In genomic region chr2:104938226-104938941, GRCh38 we compare ENCODE assay signal across 11 cellular contexts.
DNase-seq lines count a peak whose midpoint lies in the region; ATAC-seq, FAIRE-seq and TF ChIP-seq lines count a peak whose summit lies in the region.
"Had no signal": no experiment of that assay in that cellular context is flagged by ENCODE, and none has a peak within 500 bp of the region (broad histone marks: within the 10 kb centered on the region; RNA-seq: fewer than 3 reads in every experiment).

No MANE protein-coding gene starts in this region.

- in situ Hi-C loops in GM12878 (cut with MboI) = no loop called here

- TF ChIP-seq RAD21 in GM12878 (IDR thresholded peaks at IDR 0.05; ENCODE audit: insufficient read depth, low read depth, low read length) = no peak

- 0% methylated on average over 10 of the region's 10 CpGs for WGBS in GM12878 (ENCODE audit: insufficient coverage, insufficient replicate concordance, low lambda C conversion rate, missing lambda C conversion rate)

- POLR2A ChIA-PET in GM12878 (lab: Charles Lee) = no interaction called here

- H3K27ac ChIP-seq in DOHH2 (ENCODE audit: low read depth, low read length) = no peak overlapping the region
- no peak overlapping the region for H3K27ac ChIP-seq in GM12878 (ENCODE audit: control insufficient read depth, insufficient read depth)
- H3K27ac ChIP-seq in uterus = no peak overlapping the region
- H3K27ac ChIP-seq: parathyroid adenoma, stomach had no signal

- H3K27me3 ChIP-seq in DOHH2 (ENCODE audit: control insufficient read depth, low read length) = 0 out of 2 replicates have a peak, but pooled peaks cover 6% of the 10 kb centered on the region
- H3K27me3 ChIP-seq in GM12878 (replicated peaks in 1 of 2; ENCODE audit: control insufficient read depth in 2 of 2, insufficient read depth in 2 of 2, low read length in 1 of 2) = peaks cover 1 to 2% of the 10 kb centered on the region in 2 experiments; a peak in 2 of 4 replicates
- H3K27me3 ChIP-seq in uterus = no peaks in the 10 kb centered on the region
- H3K27me3 ChIP-seq: stomach had no signal

- H3K9me3 ChIP-seq in DOHH2 (ENCODE audit: control insufficient read depth, insufficient read depth, low read length) (no peaks in the 10 kb centered on the region), GM12878 (replicated peaks; ENCODE audit: control insufficient read depth, insufficient read depth, low read length) (no peaks in the 10 kb centered on the region), uterus (no peaks in the 10 kb centered on the region)
- H3K9me3 ChIP-seq: stomach had no signal

- peak; percentile 13 for FAIRE-seq in GM12878 (lab: Jason Lieb, UNC)

- no peak overlapping the region for H2AFZ ChIP-seq in GM12878 (ENCODE audit: control insufficient read depth, low read depth, low read length)
- H2AFZ ChIP-seq: parathyroid adenoma had no signal

- no peaks in the 10 kb centered on the region for H3K79me2 ChIP-seq in DOHH2 (ENCODE audit: control insufficient read depth, low read length)
- H3K79me2 ChIP-seq in GM12878 (ENCODE audit: control insufficient read depth, insufficient read depth, low read length) = no peaks in the 10 kb centered on the region
- H3K79me2 ChIP-seq: parathyroid adenoma had no signal

- CTCF ChIA-PET in GM12878 (lab: Yijun Ruan, JAX) = interaction anchor here (0.8 kb wide), 1 partner anchor 38 kb away, joined by 3 read pairs; no protein-coding TSS in a partner anchor

- H3K4me3 ChIP-seq in DOHH2 (ENCODE audit: low read length) (no peak overlapping the region), GM12878 (peak overlapping the region; percentile 8; the same call in 1 of the 2 replicates), uterus (no peak overlapping the region)
- H3K4me3 ChIP-seq: stomach had no signal

- no peaks in the 10 kb centered on the region for H3F3A ChIP-seq in DOHH2 (ENCODE audit: control insufficient read depth, insufficient read depth)

- no peaks in the 10 kb centered on the region for H3K9me2 ChIP-seq in DOHH2 (replicated peaks; ENCODE audit: control insufficient read depth, low read length)

- SMC1A ChIA-PET in GM12878 (lab: Charles Lee; ENCODE audit: uncharacterized antibody, unreplicated experiment) = interaction anchor here (1.2 to 2.7 kb wide), 2 partner anchors 15 to 38 kb away, joined by 6 to 7 read pairs; no protein-coding TSS in a partner anchor

- H3K4me1 ChIP-seq in DOHH2 (ENCODE audit: control insufficient read depth, low read length) (peaks cover 6% of the 10 kb centered on the region), GM12878 (ENCODE audit: control insufficient read depth, insufficient read depth, low read length) (peaks cover 5% of the 10 kb centered on the region), uterus (no peaks in the 10 kb centered on the region)
- H3K4me1 ChIP-seq: parathyroid adenoma had no signal

- intact Hi-C loops in GM12878 (cut with micrococcal nuclease; ENCODE audit: unreplicated experiment) (no loop called here), uterus (cut with DNase I; ENCODE audit: low total_unique reads) (no loop called here)

- TF ChIP-seq CTCF in DOHH2 (IDR thresholded peaks at IDR 0.05; ENCODE audit: low read depth, low read length, poor library complexity, severe bottlenecking) = no peak
- TF ChIP-seq CTCF in GM12878 (IDR thresholded peaks at IDR 0.05 in 2 of 3, conservative IDR thresholded peaks at IDR 0.05 in 1 of 3; ENCODE audit: control insufficient read depth in 2 of 3, extremely low read depth in 1 of 3, insufficient read depth in 1 of 3, low read depth in 3 of 3, low read length in 3 of 3) = no peak
- no peak for TF ChIP-seq CTCF in uterus (IDR thresholded peaks at IDR 0.05)

- TF ChIP-seq EP300 in GM12878 (IDR thresholded peaks at IDR 0.05; ENCODE audit: borderline replicate concordance in 1 of 2, control insufficient read depth in 1 of 2, low read depth in 2 of 2, low read length in 2 of 2) = no peak

- TF ChIP-seq POLR2A in GM12878 (IDR thresholded peaks at IDR 0.05; ENCODE audit: low read depth, low read length) = no peak
- TF ChIP-seq POLR2A in uterus (IDR thresholded peaks at IDR 0.05) = no peak

- BruUV-seq in GM12878 (replicated peaks; lab: Mats Ljungman, UMichigan) = no TSS peak

- DNase-seq in GM12878 (ENCODE audit: low read depth, low spot score) = peak; percentile 13
- no peak for DNase-seq in uterus
- DNase-seq in GM19238 (ENCODE audit: insufficient read length, low spot score) = no peak
- no peak for DNase-seq in cerebellar nuclear complex (lab: John Stamatoyannopoulos, UW)
- DNase-seq in H4 (ENCODE audit: low spot score) = no peak
- DNase-seq: stomach had no signal

- H3K4me2 ChIP-seq in DOHH2 (ENCODE audit: low read length) (peak overlapping the region; percentile 34), GM12878 (ENCODE audit: control insufficient read depth, insufficient read depth) (peak overlapping the region; percentile 55)

- RAD21 ChIA-PET in GM12878 (lab: Charles Lee; ENCODE audit: unreplicated experiment) = interaction anchor here (1.9 kb wide), 1 partner anchor 38 kb away, joined by 5 read pairs; no protein-coding TSS in a partner anchor

- ATAC-seq in GM19395 (IDR thresholded peaks at IDR 0.05; ENCODE audit: unreplicated experiment) (peak; percentile 94), HG03045 (IDR thresholded peaks at IDR 0.05; ENCODE audit: unreplicated experiment) (peak; percentile 81), GM12878 (peak; percentile 82)
- ATAC-seq: SK-N-SH treated with all-trans-retinoic acid at 6 μM for 48 hours had no signal

- H3K36me3 ChIP-seq in DOHH2 (ENCODE audit: control insufficient read depth, low read length) = no peaks in the 10 kb centered on the region
- no peaks in the 10 kb centered on the region for H3K36me3 ChIP-seq in GM12878 (ENCODE audit: control insufficient read depth in 2 of 2, insufficient read depth in 2 of 2, low read length in 1 of 2)
- H3K36me3 ChIP-seq in uterus = no peaks in the 10 kb centered on the region
- H3K36me3 ChIP-seq: stomach had no signal

- H3K9ac ChIP-seq in GM12878 (ENCODE audit: control insufficient read depth, insufficient read depth, low read length) = no peak overlapping the region
- H3K9ac ChIP-seq: parathyroid adenoma had no signal

- no peaks in the 10 kb centered on the region for H4K20me1 ChIP-seq in DOHH2 (ENCODE audit: control insufficient read depth, insufficient read depth, low read depth, low read length)
- H4K20me1 ChIP-seq in GM12878 (ENCODE audit: control insufficient read depth, insufficient read depth) = no peaks in the 10 kb centered on the region

TF ChIP-seq in GM12878, 131 proteins besides CTCF, POLR2A, EP300 and RAD21:
- TF ChIP-seq POLR2AphosphoS2 (IDR thresholded peaks at IDR 0.05; ENCODE audit: low read depth, low read length) (no peak), PKNOX1 (IDR thresholded peaks at IDR 0.05) (no peak), KDM1A (IDR thresholded peaks at IDR 0.05; ENCODE audit: borderline replicate concordance) (no peak), MYC (IDR thresholded peaks at IDR 0.05; ENCODE audit: insufficient read depth, insufficient read length, insufficient replicate concordance, low read length, severe bottlenecking) (no peak), ETV6 (conservative IDR thresholded peaks at IDR 0.05 in 1 of 2, IDR thresholded peaks at IDR 0.05 in 1 of 2; ENCODE audit: borderline replicate concordance in 1 of 2, low read depth in 1 of 2) (no peak)
